Comparison of ENCODE assay signal across 21 cellular contexts in genomic region chr22:37931893-37932389, GRCh38. TPM values are rescaled to one million over a fixed set of nuclear protein-coding genes. Genes with fewer than 3 reads are reported as not detected.
A peak's percentile ranks its signal among the peaks of the same experiment; 100 is the strongest.
DNase-seq lines count a peak whose midpoint lies in the region; ATAC-seq and TF ChIP-seq lines count a peak whose summit lies in the region.
"Had no signal": no experiment of that assay in that cellular context is flagged by ENCODE, and none has a peak within 500 bp of the region (broad histone marks: within the 10 kb centered on the region; RNA-seq: fewer than 3 reads in every experiment).

No MANE protein-coding gene starts in this region.

- TF ChIP-seq CTCF in H9 (conservative IDR thresholded peaks at IDR 0.05) (no peak), OCI-LY7 (conservative IDR thresholded peaks at IDR 0.05; ENCODE audit: low read length) (no peak)

- H3K36me3 ChIP-seq in OCI-LY7 (ENCODE audit: insufficient read depth, low read length) (peaks cover 1% of the 10 kb centered on the region; the same call in 1 of the 2 replicates), subcutaneous abdominal adipose tissue (ENCODE audit: control insufficient read depth in 5 of 5, insufficient read depth in 5 of 5, low read length in 5 of 5) (peaks cover 0 to 57% (median 40%) of the 10 kb centered on the region in 5 donors), MG63 (peaks cover 47% of the 10 kb centered on the region)
- H3K36me3 ChIP-seq: colonic mucosa had no signal

- H3K27ac Mint-ChIP-seq in H9 (peak overlapping the region in 2 of 3 experiments; percentile 22 to 53; a peak in 2 of 7 replicates), memory B cell (peak overlapping the region; percentile 17)
- H3K27ac Mint-ChIP-seq: activated naive CD8-positive, alpha-beta T cell treated with anti-CD3 and anti-CD28 coated beads, Interleukin-2, amount 50 U/mL, for 24 hours had no signal

- H3K4me1 Mint-ChIP-seq in H9 (peaks cover 8 to 12% of the 10 kb centered on the region in 2 experiments), memory B cell (peaks cover 15% of the 10 kb centered on the region)

- no peak overlapping the region for H2BK20ac ChIP-seq in H9 (ENCODE audit: low read depth, low read length, poor library complexity, severe bottlenecking)

- BruUV-seq in OCI-LY7 (replicated peaks; lab: Mats Ljungman, UMichigan): no TSS peak

- WGBS in H9 (ENCODE audit: extremely low coverage, insufficient read length, low lambda C conversion rate): no CpG with 5 or more reads among the region's 6 CpGs

- H3K9ac ChIP-seq in H9 (ENCODE audit: extremely low read depth, insufficient read length, low read length): no peak overlapping the region
- no peak overlapping the region for H3K9ac ChIP-seq in subcutaneous abdominal adipose tissue (ENCODE audit: low read length in 5 of 5)

- no peaks in the 10 kb centered on the region for H3K9me3 ChIP-seq in H9 (ENCODE audit: control insufficient read depth, low read depth, low read length)
- no peaks in the 10 kb centered on the region for H3K9me3 ChIP-seq in OCI-LY7 (ENCODE audit: low read length)
- no peaks in the 10 kb centered on the region for H3K9me3 ChIP-seq in subcutaneous abdominal adipose tissue (ENCODE audit: control insufficient read depth in 5 of 5, low read length in 5 of 5)
- H3K9me3 ChIP-seq in MG63: no peaks in the 10 kb centered on the region
- H3K9me3 ChIP-seq: colonic mucosa, spleen, tibial nerve had no signal

- H3K9me3 Mint-ChIP-seq in H9: no peaks in the 10 kb centered on the region
- no peaks in the 10 kb centered on the region for H3K9me3 Mint-ChIP-seq in memory B cell
- H3K9me3 Mint-ChIP-seq: activated naive CD8-positive, alpha-beta T cell treated with anti-CD3 and anti-CD28 coated beads, Interleukin-2, amount 50 U/mL, for 24 hours had no signal

- no peak overlapping the region for H2BK5ac ChIP-seq in H9 (ENCODE audit: insufficient read length, low read length)

- CTCF ChIA-PET in OCI-LY7 (lab: Charles Lee; ENCODE audit: unreplicated experiment): no interaction called here

- no peaks in the 10 kb centered on the region for H3K79me1 ChIP-seq in H9 (ENCODE audit: insufficient read depth, low read depth, low read length, poor library complexity, severe bottlenecking)

- H3K4me1 ChIP-seq in H9 (ENCODE audit: insufficient read depth, low read length) (no peaks in the 10 kb centered on the region), OCI-LY7 (ENCODE audit: insufficient read depth, low read length, poor library complexity, severe bottlenecking) (peaks cover 32% of the 10 kb centered on the region), subcutaneous abdominal adipose tissue (ENCODE audit: control insufficient read depth in 5 of 5, insufficient read depth in 5 of 5, low read length in 5 of 5) (peaks cover 5 to 26% (median 15%) of the 10 kb centered on the region in 5 donors)

- H3K4me3 Mint-ChIP-seq in H9: no peak overlapping the region
- no peak overlapping the region for H3K4me3 Mint-ChIP-seq in memory B cell
- H3K4me3 Mint-ChIP-seq: activated naive CD8-positive, alpha-beta T cell treated with anti-CD3 and anti-CD28 coated beads, Interleukin-2, amount 50 U/mL, for 24 hours had no signal

- no peak overlapping the region for H2BK120ac ChIP-seq in H9 (ENCODE audit: low read depth, low read length, poor library complexity, severe bottlenecking)

- H2BK15ac ChIP-seq in H9 (ENCODE audit: low read depth, low read length): no peak overlapping the region

- no peak overlapping the region for H3K23ac ChIP-seq in H9 (ENCODE audit: insufficient read length, low read depth, low read length)

- H3K56ac ChIP-seq in H9 (ENCODE audit: insufficient read length, low read depth, low read length): no peak overlapping the region

- H2AFZ ChIP-seq in H9 (ENCODE audit: low read length): no peak overlapping the region
- no peak overlapping the region for H2AFZ ChIP-seq in OCI-LY7 (ENCODE audit: low read length)
- H2AFZ ChIP-seq: hepatocyte had no signal

- H3K23me2 ChIP-seq in H9 (ENCODE audit: insufficient read length, low read depth, low read length, poor library complexity, severe bottlenecking): no peaks in the 10 kb centered on the region

- no peak overlapping the region for H4K5ac ChIP-seq in H9 (ENCODE audit: insufficient read length, low read depth, low read length)

- no peak overlapping the region for H3K27ac ChIP-seq in H9 (ENCODE audit: insufficient read length, low read depth, low read length)
- H3K27ac ChIP-seq in OCI-LY7 (ENCODE audit: low read depth, low read length, poor library complexity, severe bottlenecking): peak overlapping the region; percentile 19
- H3K27ac ChIP-seq in subcutaneous abdominal adipose tissue (ENCODE audit: low read depth, low read length): peak overlapping the region; percentile 91
- H3K27ac ChIP-seq: brain microvascular endothelial cell, colonic mucosa, hepatocyte, spleen had no signal

- H2AK5ac ChIP-seq in H9 (ENCODE audit: insufficient read length, low read length): no peak overlapping the region

- H3K4me3 ChIP-seq in OCI-LY7 (ENCODE audit: low read depth, low read length, poor library complexity, severe bottlenecking) (no peak overlapping the region), subcutaneous abdominal adipose tissue (ENCODE audit: low read depth in 1 of 5, low read length in 5 of 5) (no peak overlapping the region), MG63 (no peak overlapping the region)
- H3K4me3 ChIP-seq: colonic mucosa, hepatocyte, spleen, tibial nerve had no signal

- H3K14ac ChIP-seq in H9 (ENCODE audit: insufficient read depth, low read length): no peak overlapping the region

- H3K27me3 ChIP-seq in H9 (ENCODE audit: insufficient read depth, low read length): no peaks in the 10 kb centered on the region
- H3K27me3 ChIP-seq in subcutaneous abdominal adipose tissue (ENCODE audit: control insufficient read depth in 5 of 5, insufficient read depth in 4 of 5, low read length in 5 of 5): no peaks in the 10 kb centered on the region
- no peaks in the 10 kb centered on the region for H3K27me3 ChIP-seq in MG63
- H3K27me3 ChIP-seq: brain microvascular endothelial cell, colonic mucosa, hepatocyte, tibial nerve had no signal

- H4K20me1 ChIP-seq in H9 (ENCODE audit: control insufficient read depth, insufficient read depth, insufficient read length) (no peaks in the 10 kb centered on the region), OCI-LY7 (ENCODE audit: insufficient read depth, low read length) (no peaks in the 10 kb centered on the region)

- no peak overlapping the region for H3K4ac ChIP-seq in H9 (ENCODE audit: low read depth, low read length)

- H3K18ac ChIP-seq in H9 (ENCODE audit: insufficient read length, low read depth, low read length): no peak overlapping the region

- H3K79me2 ChIP-seq in H9 (ENCODE audit: insufficient read depth, low read length) (no peaks in the 10 kb centered on the region), OCI-LY7 (ENCODE audit: insufficient read depth, low read depth, low read length) (no peaks in the 10 kb centered on the region)
- H3K79me2 ChIP-seq: hepatocyte had no signal

- ATAC-seq in memory B cell (ENCODE audit: low read depth): no peak
- no peak for ATAC-seq in HG03175 (IDR thresholded peaks at IDR 0.05; ENCODE audit: unreplicated experiment)
- no peak for ATAC-seq in GM19397 (IDR thresholded peaks at IDR 0.05; ENCODE audit: unreplicated experiment)
- ATAC-seq: activated naive CD8-positive, alpha-beta T cell treated with anti-CD3 and anti-CD28 coated beads, Interleukin-2, amount 50 U/mL, for 24 hours had no signal

- H4K91ac ChIP-seq in H9 (ENCODE audit: insufficient read length, low read depth, low read length): no peak overlapping the region

- H3K36me3 Mint-ChIP-seq in H9 (ENCODE audit: insufficient read depth in 1 of 3, low read depth in 3 of 3) (peaks cover 0 to 55% (median 24%) of the 10 kb centered on the region in 3 experiments; a peak in 6 of 7 replicates), memory B cell (peaks cover 13% of the 10 kb centered on the region)

- H3K9me2 ChIP-seq in OCI-LY7 (ENCODE audit: insufficient read depth, low read length): no peaks in the 10 kb centered on the region

- H3T11ph ChIP-seq in H9 (ENCODE audit: low read length): no peak overlapping the region

- no peak overlapping the region for H2BK12ac ChIP-seq in H9 (ENCODE audit: insufficient read length, low read depth, low read length)

- DNase-seq in H9 (no peak), OCI-LY7 (ENCODE audit: low spot score) (peak; percentile 48), memory B cell (ENCODE audit: low spot score in 2 of 2) (no peak), MG63 (no peak)
- DNase-seq: activated CD4-positive, alpha-beta T cell treated with anti-CD3 and anti-CD28 coated beads for 1 hour; activated naive CD8-positive, alpha-beta T cell treated with anti-CD3 and anti-CD28 coated beads, Interleukin-2, amount 50 U/mL, for 24 hours; AML-193; brain microvascular endothelial cell; colonic mucosa; NCI-H1417 treated with DMSO at 0.1 percent for 48 hours; NK-92 treated with Interleukin-12 subunit alpha and Interleukin-12 subunit beta, amount 100 ng/mL, for 24 hours; RPMI8226; spleen had no signal

- H4K8ac ChIP-seq in H9 (replicated peaks; ENCODE audit: insufficient read length, low read depth, low read length): no peak overlapping the region

- POLR2A ChIA-PET in OCI-LY7 (lab: Charles Lee): no interaction called here

- H3K27me3 Mint-ChIP-seq in H9 (ENCODE audit: low read depth) (no peaks in the 10 kb centered on the region), memory B cell (no peaks in the 10 kb centered on the region)
- H3K27me3 Mint-ChIP-seq: activated naive CD8-positive, alpha-beta T cell treated with anti-CD3 and anti-CD28 coated beads, Interleukin-2, amount 50 U/mL, for 24 hours had no signal

- intact Hi-C loops in OCI-LY7 (cut with micrococcal nuclease; ENCODE audit: unreplicated experiment): no loop called here

- H3K4me2 ChIP-seq in H9 (ENCODE audit: insufficient read depth, insufficient read length, low read length): no peak overlapping the region
- H3K4me2 ChIP-seq in OCI-LY7 (ENCODE audit: low read length): peak overlapping the region; percentile 27; the same call in 1 of the 2 replicates
- H3K4me2 ChIP-seq: hepatocyte had no signal

RNA-seq across cellular contexts. Expression of gene C22orf23, which starts 21.5 kb away (rescaled TPM):
- total RNA-seq in H9 (2021) (0.55 and 0.57 TPM in 2 replicates), OCI-LY7 (2022) (0.57 TPM in 1 of 2 replicates, not detected in the other)
- total RNA-seq in OCI-LY7 (2014; rRNA removed; shearing (Covaris generic)): 0.90 and 1.2 TPM in 2 replicates
- 0.36 and 2.3 TPM in 2 replicates for total RNA-seq in MG63 (2014; rRNA removed; shearing (Covaris generic); ENCODE audit: low replicate concordance)
- total RNA-seq: colonic mucosa, fibroblast of villous mesenchyme, spleen had no signal

RNA-seq across cellular contexts. Expression of gene POLR2F, which starts 21.6 kb away (rescaled TPM):
- total RNA-seq in H9 (2021) (141 and 147 TPM in 2 replicates), OCI-LY7 (2022) (63.5 and 71.2 TPM in 2 replicates)
- 85.9 and 128 TPM in 2 replicates for total RNA-seq in OCI-LY7 (2014; rRNA removed; shearing (Covaris generic))
- 64.9 and 167 TPM in 2 replicates for total RNA-seq in MG63 (2014; rRNA removed; shearing (Covaris generic); ENCODE audit: low replicate concordance)

RNA-seq across cellular contexts. Expression of gene MICALL1, which starts 25.8 kb away (rescaled TPM):
- total RNA-seq in H9 (2021): 33.3 and 33.8 TPM in 2 replicates
- total RNA-seq in OCI-LY7 (2014; rRNA removed; shearing (Covaris generic)): 18.3 and 18.5 TPM in 2 replicates
- 25.7 and 32.1 TPM in 2 replicates for total RNA-seq in OCI-LY7 (2022)
- total RNA-seq in MG63 (2014; rRNA removed; shearing (Covaris generic); ENCODE audit: low replicate concordance): 13.8 and 25.3 TPM in 2 replicates

RNA-seq across cellular contexts. Expression of gene SOX10, which starts 52.4 kb away (rescaled TPM):
- total RNA-seq in H9 (2021): 2.1 and 2.4 TPM in 2 replicates
- not detected in 2 replicates for total RNA-seq in OCI-LY7 (2014; rRNA removed; shearing (Covaris generic))
- not detected in 2 replicates for total RNA-seq in OCI-LY7 (2022)
- not detected in 2 replicates for total RNA-seq in MG63 (2014; rRNA removed; shearing (Covaris generic); ENCODE audit: low replicate concordance)
- total RNA-seq: fibroblast of villous mesenchyme, hepatocyte, LHCN-M2, pulmonary artery endothelial cell had no signal
